ENCODE assay signal across 8 cellular contexts in the genomic region with DNA sequence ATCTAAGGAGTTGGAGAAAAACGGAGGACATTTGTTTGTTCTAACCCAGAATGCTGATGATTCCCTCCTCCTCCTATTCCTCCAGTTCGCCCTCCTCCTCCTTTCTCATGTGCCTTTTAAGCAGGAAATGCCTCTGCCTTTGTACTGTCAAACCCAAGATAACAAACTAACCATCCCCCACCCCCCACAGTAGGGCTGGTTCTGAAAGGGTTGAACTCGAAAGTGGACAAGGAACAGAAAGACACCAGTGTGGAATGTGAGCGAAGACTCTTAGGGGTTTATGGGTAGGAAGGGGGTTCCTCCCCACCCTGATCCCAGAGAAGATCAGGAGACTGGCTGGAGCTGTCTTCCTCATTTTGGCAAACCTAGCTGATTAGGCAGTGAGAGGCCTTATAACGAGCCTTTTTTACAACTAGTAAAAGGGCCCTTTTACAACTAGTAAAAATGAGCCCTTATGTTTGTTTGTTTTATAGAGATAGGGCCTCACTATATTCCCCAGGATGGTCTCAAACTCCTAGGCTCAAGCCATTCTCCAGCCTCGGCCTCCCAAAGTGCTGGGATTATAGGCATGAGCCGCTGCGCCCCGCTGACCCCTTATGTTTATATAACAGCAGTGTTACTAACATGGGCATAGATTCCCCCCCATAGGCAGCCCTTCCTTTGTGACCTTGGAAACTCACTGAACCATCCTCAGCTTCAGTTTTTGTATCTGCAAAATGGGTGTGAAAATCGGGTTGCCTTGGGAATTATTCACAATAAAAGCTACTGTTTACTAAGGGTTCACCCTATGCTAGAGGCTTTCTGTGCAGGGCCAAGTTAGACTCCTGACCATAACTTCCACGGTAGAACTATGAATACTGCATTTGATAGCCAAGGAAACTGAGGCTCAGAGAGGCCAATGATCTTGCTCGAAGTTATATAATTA. TPM values are rescaled to one million over a fixed set of nuclear protein-coding genes. Genes with fewer than 3 reads are reported as not detected.
DNase-seq lines count a peak whose midpoint lies in the region; ATAC-seq, FAIRE-seq and TF ChIP-seq lines count a peak whose summit lies in the region.

No MANE protein-coding gene starts in this region.

- H3K9ac ChIP-seq in astrocyte (ENCODE audit: low read length): peak overlapping the region; percentile 83

- no peak for FAIRE-seq in astrocyte (lab: Jason Lieb, UNC)

- peak overlapping the region; percentile 79 for H3K27ac ChIP-seq in astrocyte (ENCODE audit: low read depth, low read length)

- no peaks in the 10 kb centered on the region for H3K9me3 Mint-ChIP-seq in astrocyte (ENCODE audit: unreplicated experiment)

- TF ChIP-seq CTCF in astrocyte (IDR thresholded peaks at IDR 0.05; ENCODE audit: insufficient read depth, low read depth, low read length) (no peak), GM20000 (IDR thresholded peaks at IDR 0.05; ENCODE audit: extremely low read depth, missing control alignments) (no peak)

- no peak for ATAC-seq in HG02588 (IDR thresholded peaks at IDR 0.05; ENCODE audit: unreplicated experiment)

- peaks cover 42% of the 10 kb centered on the region for H3K79me2 ChIP-seq in astrocyte (ENCODE audit: insufficient read depth, low read length)

- H3K36me3 ChIP-seq in astrocyte (ENCODE audit: insufficient read depth, low read length): no peaks in the 10 kb centered on the region

- H3K4me1 ChIP-seq in astrocyte (ENCODE audit: insufficient read depth, low read length): peaks cover 26% of the 10 kb centered on the region

- peak overlapping the region; percentile 96 for H3K27ac Mint-ChIP-seq in astrocyte (ENCODE audit: unreplicated experiment)

- H2AFZ ChIP-seq in astrocyte (ENCODE audit: low read depth, low read length): peak overlapping the region; percentile 90

- H3K9me3 ChIP-seq in astrocyte (ENCODE audit: insufficient read depth, low read depth, low read length): no peaks in the 10 kb centered on the region

- peak overlapping the region; percentile 83 for H3K4me2 ChIP-seq in astrocyte (ENCODE audit: low read length)

- H3K4me1 Mint-ChIP-seq in astrocyte (ENCODE audit: low read depth, unreplicated experiment): peaks cover 13% of the 10 kb centered on the region

- H3K27me3 Mint-ChIP-seq in astrocyte (ENCODE audit: low read depth, unreplicated experiment): no peaks in the 10 kb centered on the region

- H3K4me3 Mint-ChIP-seq in astrocyte (ENCODE audit: unreplicated experiment): peak overlapping the region; percentile 89

- peak; percentile 12 for DNase-seq in NCI-H2227 (lab: John Stamatoyannopoulos, UW; ENCODE audit: unreplicated experiment)
- no peak for DNase-seq in NCI-H2227 treated with DMSO at 0.1 percent for 48 hours (lab: John Stamatoyannopoulos, UW)
- peak; percentile 9 to 25 for DNase-seq in NCI-H526 (lab: John Stamatoyannopoulos, UW)
- DNase-seq in astrocyte (ENCODE audit: low read depth): peak; percentile 73
- peak; percentile 64 for DNase-seq in iPS DF 19.7 (ENCODE audit: low read depth, low spot score)
- DNase-seq in renal cortical epithelial cell (ENCODE audit: low read depth): peak; percentile 40
- no peak for DNase-seq in GM20000 (ENCODE audit: low spot score)

- H3K4me3 ChIP-seq in astrocyte (ENCODE audit: insufficient read depth, low read depth, low read length): peak overlapping the region; percentile 65

- H4K20me1 ChIP-seq in astrocyte (ENCODE audit: insufficient read depth, low read length): peaks cover 9% of the 10 kb centered on the region

- no peaks in the 10 kb centered on the region for H3K27me3 ChIP-seq in astrocyte (ENCODE audit: insufficient read depth, low read length)

- peaks cover 4% of the 10 kb centered on the region for H3K36me3 Mint-ChIP-seq in astrocyte (ENCODE audit: low read depth, unreplicated experiment)

RNA-seq across cellular contexts. Expression of gene CHD9, which starts 1.1 kb away (rescaled TPM):
- total RNA-seq in astrocyte (67.2 and 77.4 TPM in 2 replicates), renal cortical epithelial cell (34.7 and 88.7 TPM in 2 replicates)

RNA-seq across cellular contexts. Expression of gene CHD9NB, which starts 3.2 kb away (rescaled TPM):
- total RNA-seq in astrocyte: 2.8 and 3.3 TPM in 2 replicates
- total RNA-seq in renal cortical epithelial cell: 0.52 and 6.6 TPM in 2 replicates

Comparison
In these comparisons a context has a peak if more than half of its experiments do, and no peak if none do; other contexts are left out.
1. DNase-seq: peak in NCI-H2227 (single experiment), NCI-H526 (2 of 2), astrocyte (single experiment), iPS DF 19.7 (single experiment) and renal cortical epithelial cell (single experiment); none in NCI-H2227 treated with DMSO at 0.1 percent for 48 hours (single experiment) and GM20000 (single experiment).